Comparison of ENCODE assay signal across 29 cellular contexts in the genomic region with DNA sequence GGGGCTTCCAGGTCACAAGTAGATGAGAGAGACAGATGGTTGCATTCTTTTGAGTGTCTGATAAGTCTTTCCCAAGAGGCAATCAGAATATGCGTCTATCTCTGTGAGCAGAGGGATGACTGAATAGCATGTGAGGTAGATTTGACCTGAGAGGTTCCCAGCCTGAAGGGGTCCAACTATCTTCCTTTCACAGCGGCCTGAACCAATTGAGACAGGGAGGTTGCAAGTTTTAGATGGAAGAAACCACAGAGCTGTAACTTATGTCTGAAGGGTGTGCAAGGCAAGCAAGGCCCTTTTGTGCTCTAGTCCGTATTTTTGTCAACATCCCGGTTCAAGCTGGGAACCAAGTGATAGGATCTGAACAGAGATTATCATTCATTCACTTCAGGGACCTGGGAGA.
"Had no signal": no experiment of that assay in that cellular context is flagged by ENCODE, and none has a peak within 500 bp of the region (broad histone marks: within the 10 kb centered on the region; RNA-seq: fewer than 3 reads in every experiment).

No MANE protein-coding gene starts in this region.

- H3K4me3 Mint-ChIP-seq: activated B cell treated with CpG ODN at 0.5 μM for 24 hours; activated CD8-positive, alpha-beta T cell treated with anti-CD3 and anti-CD28 coated beads for 36 hours; activated naive CD8-positive, alpha-beta T cell treated with anti-CD3 and anti-CD28 coated beads for 36 hours; activated T-cell treated with anti-CD3 and anti-CD28 coated beads, Interleukin-2, amount 50 U/mL, for 4 hours; activated T-helper 1 cell treated with anti-CD3 and anti-CD28 coated beads, Interleukin-12 subunit alpha, Interleukin-12 subunit beta, Interleukin-2, Interleukin-4 antibody, amounts not matched to agents 30 ng/mL and 10 ng/mL and 1 ng/mL, durations not matched to agents 14 hours and 24 hours and 36 hours had no signal

- H3K27ac ChIP-seq: ascending aorta, cardiac muscle cell, SJCRH30, SK-N-MC had no signal

- ATAC-seq: activated CD8-positive, alpha-beta T cell treated with anti-CD3 and anti-CD28 coated beads for 36 hours; activated T-cell treated with anti-CD3 and anti-CD28 coated beads, Interleukin-2, amount 50 U/mL, for 4 hours; Panc1 had no signal

- H3K27ac Mint-ChIP-seq: activated B cell treated with CpG ODN at 0.5 μM for 24 hours; activated CD8-positive, alpha-beta T cell treated with anti-CD3 and anti-CD28 coated beads for 36 hours; activated naive CD8-positive, alpha-beta T cell treated with anti-CD3 and anti-CD28 coated beads for 36 hours; activated T-helper 1 cell treated with anti-CD3 and anti-CD28 coated beads, Interleukin-12 subunit alpha, Interleukin-12 subunit beta, Interleukin-2, Interleukin-4 antibody, amounts not matched to agents 30 ng/mL and 10 ng/mL and 1 ng/mL, durations not matched to agents 14 hours and 24 hours and 36 hours had no signal

- H3K36me3 ChIP-seq: ascending aorta, cardiac muscle cell, SJCRH30 had no signal

- H3K27me3 ChIP-seq: ascending aorta, cardiac muscle cell had no signal

- H3K9me3 ChIP-seq: ascending aorta, SJCRH30 had no signal

- DNase-seq: activated B cell treated with CpG ODN at 0.5 μM for 24 hours; activated CD4-positive, alpha-beta T cell treated with anti-CD3 and anti-CD28 coated beads for 48 hours; activated CD4-positive, alpha-beta T cell treated with anti-CD3 and anti-CD28 coated beads, Interleukin-2, amount 50 U/mL, for 4 hours; activated CD4-positive, CD25-positive, alpha-beta regulatory T cell treated with anti-CD3 and anti-CD28 coated beads, Interleukin-2, amount 50 U/mL, for 72 hours; activated CD8-positive, alpha-beta memory T cell treated with anti-CD3 and anti-CD28 coated beads, Interleukin-2, amount 50 U/mL, for 4 hours; activated CD8-positive, alpha-beta T cell treated with anti-CD3 and anti-CD28 coated beads for 36 hours; activated effector memory CD4-positive, alpha-beta T cell treated with Interleukin-2 at 50 U/mL for 16 hours; activated naive CD4-positive, alpha-beta T cell treated with anti-CD3 and anti-CD28 coated beads, Interleukin-2, amount 50 U/mL, for 16 hours; activated naive CD8-positive, alpha-beta T cell treated with anti-CD3 and anti-CD28 coated beads for 36 hours; activated T-cell treated with anti-CD3 and anti-CD28 coated beads for 4 hours; activated T-cell treated with anti-CD3 and anti-CD28 coated beads, Interleukin-2, amount 50 U/mL, for 4 hours; amygdala; KG1; MM.1S; MV-4-11; NCI-H1092; NCI-H1436 treated with DMSO at 0.1 percent for 48 hours; NCI-H1694 treated with DMSO at 0.1 percent for 48 hours; NCI-H2029; NCI-H345; NCI-H526 treated with DMSO at 0.1 percent for 48 hours; NCI-H774; SHP77; SJCRH30 had no signal

- H3K36me3 Mint-ChIP-seq: activated naive CD8-positive, alpha-beta T cell treated with anti-CD3 and anti-CD28 coated beads for 36 hours had no signal

- H3K4me3 ChIP-seq: ascending aorta, cardiac muscle cell, SJCRH30, SK-N-MC had no signal

- H3K4me1 ChIP-seq: ascending aorta had no signal

- H3K9me3 Mint-ChIP-seq: activated B cell treated with CpG ODN at 0.5 μM for 24 hours; activated CD8-positive, alpha-beta T cell treated with anti-CD3 and anti-CD28 coated beads for 36 hours; activated naive CD8-positive, alpha-beta T cell treated with anti-CD3 and anti-CD28 coated beads for 36 hours; activated T-cell treated with anti-CD3 and anti-CD28 coated beads, Interleukin-2, amount 50 U/mL, for 4 hours; activated T-helper 1 cell treated with anti-CD3 and anti-CD28 coated beads, Interleukin-12 subunit alpha, Interleukin-12 subunit beta, Interleukin-2, Interleukin-4 antibody, amounts not matched to agents 30 ng/mL and 10 ng/mL and 1 ng/mL, durations not matched to agents 14 hours and 24 hours and 36 hours had no signal
